8 cellular contexts compared by ENCODE assay signal in the genomic region with DNA sequence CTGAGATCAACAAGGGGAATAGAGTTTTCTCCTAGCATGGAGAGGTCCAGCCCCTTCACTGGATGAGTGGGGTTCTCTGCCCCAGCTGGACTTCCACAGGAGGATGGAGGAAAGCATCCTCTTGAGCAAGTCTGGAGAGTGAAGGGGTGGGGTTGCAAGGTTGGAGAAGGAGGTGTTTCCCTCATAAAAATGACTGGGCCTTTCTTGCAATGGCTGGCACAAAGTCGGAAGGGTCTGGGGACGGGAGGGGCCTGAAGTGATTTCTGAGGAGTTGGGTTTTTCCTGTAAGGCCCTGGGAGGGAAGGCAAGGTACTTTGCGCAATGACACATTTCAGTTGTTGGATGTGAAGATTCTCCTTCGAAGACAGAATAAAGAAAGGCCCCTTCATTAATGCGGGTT. TPM values are rescaled to one million over a fixed set of nuclear protein-coding genes. Genes with fewer than 3 reads are reported as not detected.
A peak's percentile ranks its signal among the peaks of the same experiment; 100 is the strongest.
DNase-seq lines count a peak whose midpoint lies in the region; FAIRE-seq and TF ChIP-seq lines count a peak whose summit lies in the region.

No MANE protein-coding gene starts in this region.

- TF ChIP-seq CTCF in HEK293 (tag by site-specific recombination; IDR thresholded peaks at IDR 0.05) (no peak), adrenal gland (IDR thresholded peaks at IDR 0.05) (no peak)

- intact Hi-C loops in adrenal gland (cut with DNase I), result no loop called here

- TF ChIP-seq POLR2A in adrenal gland (IDR thresholded peaks at IDR 0.05), result no peak

- POLR2A ChIA-PET in HEK293 (lab: Yijun Ruan, JAX), result interaction anchor here (1.4 kb wide), 1 partner anchor 23 kb away, joined by 6 read pairs; no protein-coding TSS in a partner anchor

- CTCF ChIA-PET in HEK293 (lab: Yijun Ruan, JAX), result no interaction called here

- no peaks in the 10 kb centered on the region for H3K9me3 ChIP-seq in HEK293 (ENCODE audit: control insufficient read depth, insufficient read depth, low read depth, low read length)
- H3K9me3 ChIP-seq in adrenal gland (replicated peaks in 1 of 3), result no peaks in the 10 kb centered on the region
- H3K9me3 ChIP-seq in iPS-18a (ENCODE audit: control insufficient read depth, low read depth, low read length), result no peaks in the 10 kb centered on the region
- H3K9me3 ChIP-seq in skeletal muscle satellite cell (replicated peaks; ENCODE audit: low read length), result no peaks in the 10 kb centered on the region

- 17 to 23% (median 20%) methylated on average over 5 of the region's 5 CpGs for WGBS in adrenal gland, 4 donors

- peak overlapping the region; percentile 91 for H3K4me2 ChIP-seq in skeletal muscle satellite cell (ENCODE audit: low read length)

- peak overlapping the region; percentile 78 for H3K4me3 ChIP-seq in HEK293 (ENCODE audit: low read depth, low read length)
- H3K4me3 ChIP-seq in adrenal gland, result peak overlapping the region; percentile 16 to 92 (median 65)
- peak overlapping the region; percentile 83 for H3K4me3 ChIP-seq in iPS-18a (ENCODE audit: low read length)
- peak overlapping the region; percentile 82 for H3K4me3 ChIP-seq in skeletal muscle satellite cell (ENCODE audit: low read length)

- DNase-seq in adrenal gland (peak in 2 of 7 donors; percentile 17 to 51), GM19239 (ENCODE audit: insufficient read length, low spot score) (no peak), occipital lobe (lab: John Stamatoyannopoulos, UW) (no peak), GDM1 (lab: John Stamatoyannopoulos, UW) (no peak)
- no peak for DNase-seq in activated CD8-positive, alpha-beta memory T cell treated with anti-CD3 and anti-CD28 coated beads, Interleukin-2, amount 50 U/mL, for 48 hours

- H3K27ac ChIP-seq in HEK293 (ENCODE audit: extremely low read depth, low read depth, low read length) (no peak overlapping the region), adrenal gland (peak overlapping the region; percentile 65 to 94 (median 80)), iPS-18a (ENCODE audit: low read length) (no peak overlapping the region)

- H3K9ac ChIP-seq in iPS-18a (ENCODE audit: low read length) (peak overlapping the region; percentile 69), skeletal muscle satellite cell (ENCODE audit: low read depth, low read length) (peak overlapping the region; percentile 76)

- H3K4me1 ChIP-seq in HEK293 (ENCODE audit: control insufficient read depth, insufficient read depth, low read length), result no peaks in the 10 kb centered on the region; the same call in 1 of the 2 replicates
- H3K4me1 ChIP-seq in adrenal gland (replicated peaks in 1 of 2), result peaks cover 17 to 46% of the 10 kb centered on the region in 2 donors
- H3K4me1 ChIP-seq in iPS-18a (ENCODE audit: control insufficient read depth, low read depth, low read length), result peaks cover 15% of the 10 kb centered on the region
- H3K4me1 ChIP-seq in skeletal muscle satellite cell (ENCODE audit: control insufficient read depth, insufficient read depth, low read length), result peaks cover 26% of the 10 kb centered on the region

- no peaks in the 10 kb centered on the region for H3K36me3 ChIP-seq in HEK293 (ENCODE audit: control insufficient read depth in 2 of 2, insufficient read depth in 1 of 2, low read length in 2 of 2)
- no peaks in the 10 kb centered on the region for H3K36me3 ChIP-seq in adrenal gland (replicated peaks in 1 of 2)
- no peaks in the 10 kb centered on the region for H3K36me3 ChIP-seq in iPS-18a (ENCODE audit: control insufficient read depth, low read depth, low read length)
- no peaks in the 10 kb centered on the region for H3K36me3 ChIP-seq in skeletal muscle satellite cell (ENCODE audit: insufficient read depth, low read length)

- no peaks in the 10 kb centered on the region for H3K27me3 ChIP-seq in adrenal gland
- H3K27me3 ChIP-seq in iPS-18a (ENCODE audit: control insufficient read depth, insufficient read depth, low read length), result no peaks in the 10 kb centered on the region
- H3K27me3 ChIP-seq in skeletal muscle satellite cell (ENCODE audit: control insufficient read depth, insufficient read depth, low read length), result no peaks in the 10 kb centered on the region

- no peak for FAIRE-seq in GM19239 (lab: Jason Lieb, UNC)

TF ChIP-seq in HEK293, 187 proteins besides CTCF, POLR2A, EP300 and RAD21:
- TF ChIP-seq ZNF776 (tag by site-specific recombination; IDR thresholded peaks at IDR 0.05; ENCODE audit: borderline replicate concordance), result no peak
- TF ChIP-seq GFI1B (tag by site-specific recombination; IDR thresholded peaks at IDR 0.05), result no peak
- no peak for TF ChIP-seq ZNF202 (tag by site-specific recombination; IDR thresholded peaks at IDR 0.05; ENCODE audit: borderline replicate concordance)
- TF ChIP-seq ZNF19 (tag by site-specific recombination; IDR thresholded peaks at IDR 0.05; ENCODE audit: low read depth), result no peak
- TF ChIP-seq ZNF223 (tag by site-specific recombination; IDR thresholded peaks at IDR 0.05), result no peak
- no peak for TF ChIP-seq GLI4 (tag by site-specific recombination; IDR thresholded peaks at IDR 0.05)
- TF ChIP-seq YY2 (tag by site-specific recombination; IDR thresholded peaks at IDR 0.05), result 0 out of 2 replicates have a peak, but pooled peaks have one; percentile 20
- TF ChIP-seq ZNF423 (tag by site-specific recombination; IDR thresholded peaks at IDR 0.05), result no peak
- no peak for TF ChIP-seq PRDM10 (tag by site-specific recombination; IDR thresholded peaks at IDR 0.05)
- TF ChIP-seq KLF10 (tag by site-specific recombination; IDR thresholded peaks at IDR 0.05), result no peak
- 0 out of 2 replicates have a peak, but pooled peaks have one; percentile 13 for TF ChIP-seq ZNF366 (tag by site-specific recombination; conservative IDR thresholded peaks at IDR 0.05)
- no peak for TF ChIP-seq KLF16 (tag by site-specific recombination; IDR thresholded peaks at IDR 0.05)
- no peak for TF ChIP-seq ZNF140 (tag by site-specific recombination; IDR thresholded peaks at IDR 0.05)
- TF ChIP-seq BCL11A (tag by site-specific recombination; IDR thresholded peaks at IDR 0.05; ENCODE audit: low read depth), result no peak

RNA-seq across cellular contexts. Expression of gene SPATA6, which starts 0.9 kb away (rescaled TPM):
- total RNA-seq in adrenal gland (10 to 100 TPM; 12.2 to 54.3 (median 32.6) TPM), occipital lobe (15.8 TPM)
- polyA plus RNA-seq in adrenal gland, result 10 to 100 TPM in 1 of 3 donors, 1 to 10 TPM in 2; 7.3 to 12.0 (median 8.9) TPM
- 2.8 and 4.1 TPM in 2 replicates for total RNA-seq in skeletal muscle satellite cell (2012; rRNA removed)

Comparison
In these comparisons a context has a peak if more than half of its experiments do, and no peak if none do; other contexts are left out.
1. H3K27ac ChIP-seq: peak in adrenal gland (5 of 5); none in HEK293 (single experiment) and iPS-18a (single experiment).
2. Peak in every context shown above with its lines, with median percentiles within 50 percentile points of each other: H3K4me3 ChIP-seq.